ENCODE assay signal across 12 cellular contexts in the genomic region with DNA sequence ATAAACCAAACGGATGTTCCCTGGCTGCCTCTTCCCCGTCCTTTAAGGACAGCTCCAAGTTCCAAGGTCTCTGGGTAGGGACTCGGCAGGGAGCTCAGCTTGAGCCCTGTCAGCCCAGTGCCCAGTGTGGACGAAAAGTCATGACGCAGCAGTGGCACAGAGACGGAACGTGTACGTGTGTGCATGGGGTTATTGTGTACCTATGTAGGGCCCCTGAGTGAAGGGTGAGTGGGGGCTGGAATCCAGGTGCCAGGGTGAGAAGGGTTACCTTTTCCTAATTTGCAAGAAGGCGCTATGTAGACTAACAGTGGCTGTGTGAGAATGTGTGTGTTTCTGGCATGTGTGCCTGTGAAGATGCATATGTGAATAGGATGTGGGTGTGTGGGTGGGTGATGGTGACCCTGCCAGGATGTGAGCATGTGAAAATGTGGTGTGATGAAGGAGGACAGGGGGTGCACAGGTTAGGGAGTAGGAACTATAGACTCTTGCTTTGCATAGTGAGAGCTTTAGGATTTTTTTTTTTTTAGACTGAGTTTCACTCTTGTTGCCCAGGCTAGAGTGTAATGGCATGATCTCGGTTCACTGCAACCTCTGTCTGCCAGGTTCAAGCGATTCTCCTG. TPM values are rescaled to one million over a fixed set of nuclear protein-coding genes. Genes with fewer than 3 reads are reported as not detected.
A peak's percentile ranks its signal among the peaks of the same experiment; 100 is the strongest.
DNase-seq lines count a peak whose midpoint lies in the region; ATAC-seq and TF ChIP-seq lines count a peak whose summit lies in the region.
"Had no signal": no experiment of that assay in that cellular context is flagged by ENCODE, and none has a peak within 500 bp of the region (broad histone marks: within the 10 kb centered on the region; RNA-seq: fewer than 3 reads in every experiment).

No MANE protein-coding gene starts in this region.

- no peak overlapping the region for H3K4me2 ChIP-seq in neuronal stem cell (ENCODE audit: insufficient read depth, low read length, poor library complexity, severe bottlenecking)

- peak overlapping the region; percentile 22 for H3K14ac ChIP-seq in neuronal stem cell (ENCODE audit: low read length)

- H4K8ac ChIP-seq in neuronal stem cell (ENCODE audit: low read depth, low read length), result no peak overlapping the region

- no peaks in the 10 kb centered on the region for H3K27me3 Mint-ChIP-seq in activated CD8-positive, alpha-beta T cell treated with anti-CD3 and anti-CD28 coated beads for 36 hours

- H3K18ac ChIP-seq in neuronal stem cell (ENCODE audit: low read length), result peak overlapping the region; percentile 5

- no peak overlapping the region for H4K91ac ChIP-seq in neuronal stem cell (ENCODE audit: low read depth, low read length, poor library complexity)

- intact Hi-C loops in activated CD8-positive, alpha-beta T cell treated with anti-CD3 and anti-CD28 coated beads for 36 hours (cut with micrococcal nuclease), result no loop called here

- H3K36me3 Mint-ChIP-seq in activated CD8-positive, alpha-beta T cell treated with anti-CD3 and anti-CD28 coated beads for 36 hours (ENCODE audit: low read depth), result no peaks in the 10 kb centered on the region

- no peak for TF ChIP-seq CTCF in activated CD8-positive, alpha-beta T cell treated with anti-CD3 and anti-CD28 coated beads for 36 hours (IDR thresholded peaks at IDR 0.05)

- H2BK5ac ChIP-seq in neuronal stem cell (ENCODE audit: low read length), result no peak overlapping the region

- peak overlapping the region; percentile 11 for H2AK5ac ChIP-seq in neuronal stem cell (ENCODE audit: low read depth, low read length)

- peaks cover under 1% of the 10 kb centered on the region for H3K79me1 ChIP-seq in neuronal stem cell (ENCODE audit: low read depth, low read length)

- H3K27me3 ChIP-seq in neuronal stem cell (ENCODE audit: control insufficient read depth in 3 of 3, insufficient read depth in 3 of 3, low read depth in 1 of 3, low read length in 3 of 3), result peaks cover 0 to 12% (median 0%) of the 10 kb centered on the region in 3 experiments

- H2AFZ ChIP-seq in neuronal stem cell (ENCODE audit: low read length), result no peak overlapping the region

- no peak overlapping the region for H3K23ac ChIP-seq in neuronal stem cell (ENCODE audit: low read depth, low read length, poor library complexity)

- H2BK120ac ChIP-seq in neuronal stem cell (ENCODE audit: low read depth, low read length), result no peak overlapping the region

- POLR2A ChIA-PET in activated CD8-positive, alpha-beta T cell treated with anti-CD3 and anti-CD28 coated beads for 36 hours (lab: Charles Lee), result interaction anchor here (0.6 to 1.4 kb wide), 4 partner anchors 13 to 44 kb away, joined by 3 to 4 read pairs (median 4); no protein-coding TSS in a partner anchor
- POLR2A ChIA-PET in HEK293T (lab: Yijun Ruan, JAX), result no interaction called here

- H3K9me3 Mint-ChIP-seq in activated CD8-positive, alpha-beta T cell treated with anti-CD3 and anti-CD28 coated beads for 36 hours, result no peaks in the 10 kb centered on the region

- H3K27ac ChIP-seq in neuronal stem cell (replicated peaks; ENCODE audit: low read length), result no peak overlapping the region

- no CpG with 5 or more reads among the region's 11 CpGs for WGBS in neuronal stem cell (ENCODE audit: extremely low coverage in 2 of 2, insufficient read length in 2 of 2, insufficient replicate concordance in 1 of 2), 2 donors

- H2BK15ac ChIP-seq in neuronal stem cell (ENCODE audit: low read length), result no peak overlapping the region

- H3K36me3 ChIP-seq in neuronal stem cell (replicated peaks in 1 of 2; ENCODE audit: control insufficient read depth in 2 of 2, insufficient read depth in 2 of 2, low read length in 2 of 2), result no peaks in the 10 kb centered on the region

- H3K27ac Mint-ChIP-seq in activated CD8-positive, alpha-beta T cell treated with anti-CD3 and anti-CD28 coated beads for 36 hours, result no peak overlapping the region

- peaks cover 18% of the 10 kb centered on the region for H3K4me1 Mint-ChIP-seq in activated CD8-positive, alpha-beta T cell treated with anti-CD3 and anti-CD28 coated beads for 36 hours (ENCODE audit: low read depth)

- no peak overlapping the region for H3K9ac ChIP-seq in neuronal stem cell (ENCODE audit: low read depth, low read length, poor library complexity)

- no peak overlapping the region for H2BK12ac ChIP-seq in neuronal stem cell (ENCODE audit: low read length)

- DNase-seq in activated CD8-positive, alpha-beta T cell treated with anti-CD3 and anti-CD28 coated beads for 36 hours, result peak; percentile 86
- DNase-seq in neuronal stem cell (ENCODE audit: low spot score) (no peak), Kasumi-1 (lab: John Stamatoyannopoulos, UW) (no peak), HEK293T (ENCODE audit: extremely low spot score) (no peak)
- DNase-seq: Caco-2, MV-4-11, NCI-H446 had no signal

- CTCF ChIA-PET in activated CD8-positive, alpha-beta T cell treated with anti-CD3 and anti-CD28 coated beads for 36 hours (lab: Charles Lee), result interaction anchor here (0.9 to 2.5 kb wide), 6 partner anchors 16 to 64 kb away, joined by 3 to 15 read pairs (median 4); no protein-coding TSS in a partner anchor
- CTCF ChIA-PET in HEK293T (lab: Yijun Ruan, JAX), result no interaction called here

- no peak overlapping the region for H3K4ac ChIP-seq in neuronal stem cell (ENCODE audit: low read length)

- H3K4me1 ChIP-seq in neuronal stem cell (ENCODE audit: control insufficient read depth in 2 of 2, insufficient read depth in 1 of 2, low read depth in 1 of 2, low read length in 2 of 2), result peaks cover 0 to 8% of the 10 kb centered on the region in 2 donors
- H3K4me1 ChIP-seq: Caco-2 had no signal

- ATAC-seq in GM18498 (IDR thresholded peaks at IDR 0.05; ENCODE audit: unreplicated experiment) (peak; percentile 67), GM19452 (IDR thresholded peaks at IDR 0.05; ENCODE audit: unreplicated experiment) (peak; percentile 66), HG03280 (IDR thresholded peaks at IDR 0.05; ENCODE audit: unreplicated experiment) (no peak)
- ATAC-seq in activated CD8-positive, alpha-beta T cell treated with anti-CD3 and anti-CD28 coated beads for 36 hours, result peak; percentile 95
- ATAC-seq: esophagus mucosa had no signal

- H3K4me3 Mint-ChIP-seq in activated CD8-positive, alpha-beta T cell treated with anti-CD3 and anti-CD28 coated beads for 36 hours, result no peak overlapping the region

- no peak overlapping the region for H3K4me3 ChIP-seq in neuronal stem cell (ENCODE audit: low read length in 2 of 2)

- peaks cover 0 to under 1% of the 10 kb centered on the region in 2 donors for H3K9me3 ChIP-seq in neuronal stem cell (replicated peaks in 1 of 2; ENCODE audit: control insufficient read depth in 2 of 2, insufficient read depth in 1 of 2, low read depth in 1 of 2, low read length in 2 of 2)
- H3K9me3 ChIP-seq: Caco-2 had no signal

TF ChIP-seq in HEK293T, 16 proteins besides CTCF, POLR2A, EP300 and RAD21:
- no peak for TF ChIP-seq TARDBP (IDR thresholded peaks at IDR 0.05)
- no peak for TF ChIP-seq FOXK2 (IDR thresholded peaks at IDR 0.05)
- TF ChIP-seq ZNF384 (IDR thresholded peaks at IDR 0.05), result no peak
- no peak for TF ChIP-seq FOXA1 (IDR thresholded peaks at IDR 0.05)
- no peak for TF ChIP-seq SUZ12 (IDR thresholded peaks at IDR 0.05)
- no peak for TF ChIP-seq FOXM1 (IDR thresholded peaks at IDR 0.05; ENCODE audit: borderline replicate concordance)

RNA-seq across cellular contexts. Expression of a gene that starts 6.0 kb away (rescaled TPM):
- total RNA-seq in activated CD8-positive, alpha-beta T cell treated with anti-CD3 and anti-CD28 coated beads for 36 hours, result under 1 TPM; 0.20 to 0.23 TPM
- polyA plus RNA-seq in neuronal stem cell (2013, experiment 1 of 2), result 3.9 TPM
- 3.8 TPM for polyA plus RNA-seq in neuronal stem cell (2013, experiment 2 of 2)
- total RNA-seq: Caco-2, lung microvascular endothelial cell had no signal

RNA-seq across cellular contexts. Expression of a gene that starts 31.4 kb away (rescaled TPM):
- 1 to 10 TPM in 1 of 2 experiments, under 1 TPM in 1; 0.74 to 2.5 TPM for total RNA-seq in activated CD8-positive, alpha-beta T cell treated with anti-CD3 and anti-CD28 coated beads for 36 hours
- 0.43 TPM for polyA plus RNA-seq in neuronal stem cell (2013, experiment 1 of 2)
- 0.57 TPM for polyA plus RNA-seq in neuronal stem cell (2013, experiment 2 of 2)
- total RNA-seq: Caco-2, esophagus mucosa had no signal

RNA-seq across cellular contexts. Expression of a gene that starts 34.6 kb away (rescaled TPM):
- 10 to 100 TPM; 28.4 to 31.6 TPM for total RNA-seq in activated CD8-positive, alpha-beta T cell treated with anti-CD3 and anti-CD28 coated beads for 36 hours
- 0.71 TPM for polyA plus RNA-seq in neuronal stem cell (2013, experiment 1 of 2)
- 0.79 TPM for polyA plus RNA-seq in neuronal stem cell (2013, experiment 2 of 2)
- total RNA-seq: Caco-2, lung microvascular endothelial cell had no signal

RNA-seq across cellular contexts. Expression of a gene that starts 48.1 kb away (rescaled TPM):
- total RNA-seq in activated CD8-positive, alpha-beta T cell treated with anti-CD3 and anti-CD28 coated beads for 36 hours, result not detected
- polyA plus RNA-seq in neuronal stem cell (2013, experiment 1 of 2), result 0.08 TPM
- polyA plus RNA-seq in neuronal stem cell (2013, experiment 2 of 2), result 0.24 TPM
- total RNA-seq: Caco-2, esophagus mucosa, lung microvascular endothelial cell had no signal

RNA-seq across cellular contexts. Expression of a gene that starts 53.7 kb away (rescaled TPM):
- 10 to 100 TPM; 53.3 to 53.7 TPM for total RNA-seq in activated CD8-positive, alpha-beta T cell treated with anti-CD3 and anti-CD28 coated beads for 36 hours
- polyA plus RNA-seq in neuronal stem cell (2013, experiment 1 of 2), result 0.10 TPM
- not detected for polyA plus RNA-seq in neuronal stem cell (2013, experiment 2 of 2)
